10 cellular contexts compared by ENCODE assay signal in the genomic region with DNA sequence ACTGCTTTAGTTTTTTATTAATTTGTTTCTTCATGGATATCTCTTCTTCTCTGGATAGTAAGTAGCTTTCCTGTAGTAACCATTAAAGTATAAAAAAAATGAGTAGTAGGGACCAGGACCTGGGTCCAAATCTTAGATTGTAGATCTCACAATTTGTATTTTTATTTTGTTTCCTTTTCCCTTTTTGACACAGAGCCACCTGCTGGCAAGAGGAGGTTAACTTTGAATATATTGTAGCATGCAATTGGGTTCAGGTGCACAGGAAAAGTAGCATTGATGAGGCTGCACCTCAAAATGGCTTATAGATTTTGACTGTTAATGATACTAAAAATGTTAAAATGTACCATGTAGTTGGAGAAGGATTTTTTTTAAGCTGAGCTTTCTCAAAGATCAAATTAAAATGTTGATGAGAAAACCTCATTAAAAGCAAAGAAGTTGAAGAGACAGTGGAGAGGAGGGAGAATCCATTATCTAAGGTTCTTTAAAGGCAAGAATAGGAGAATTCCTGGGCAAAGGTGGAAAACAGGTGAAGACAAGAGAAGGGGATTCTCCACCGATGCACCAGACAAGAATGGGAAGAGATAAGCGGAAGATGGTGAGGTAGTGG. TPM values are rescaled to one million over a fixed set of nuclear protein-coding genes. Genes with fewer than 3 reads are reported as not detected.
DNase-seq lines count a peak whose midpoint lies in the region; ATAC-seq, FAIRE-seq and TF ChIP-seq lines count a peak whose summit lies in the region.
"Had no signal": no experiment of that assay in that cellular context is flagged by ENCODE, and none has a peak within 500 bp of the region (broad histone marks: within the 10 kb centered on the region; RNA-seq: fewer than 3 reads in every experiment).

No MANE protein-coding gene starts in this region.

- no peak for FAIRE-seq in astrocyte (lab: Jason Lieb, UNC)
- FAIRE-seq: TTC549 had no signal

- H3K9ac ChIP-seq in astrocyte (ENCODE audit: low read length), result no peak overlapping the region

- TF ChIP-seq CTCF in astrocyte (IDR thresholded peaks at IDR 0.05; ENCODE audit: insufficient read depth, low read depth, low read length) (peak; percentile 46), mesothelial cell of epicardium (IDR thresholded peaks at IDR 0.05; ENCODE audit: unreplicated experiment) (peak; percentile 50)

- H3K4me1 Mint-ChIP-seq in astrocyte (ENCODE audit: low read depth, unreplicated experiment), result no peaks in the 10 kb centered on the region
- H3K4me1 Mint-ChIP-seq in mesothelial cell of epicardium, result no peaks in the 10 kb centered on the region

- H3K27ac ChIP-seq in astrocyte (ENCODE audit: low read depth, low read length), result no peak overlapping the region

- H3K79me2 ChIP-seq in astrocyte (ENCODE audit: insufficient read depth, low read length), result no peaks in the 10 kb centered on the region

- peak; percentile 39 for ATAC-seq in HG02798 (IDR thresholded peaks at IDR 0.05; ENCODE audit: poor library complexity, unreplicated experiment)
- ATAC-seq in GM18520 (IDR thresholded peaks at IDR 0.05; ENCODE audit: unreplicated experiment), result no peak

- H3K27ac Mint-ChIP-seq in astrocyte (ENCODE audit: unreplicated experiment) (no peak overlapping the region), mesothelial cell of epicardium (no peak overlapping the region)

- H3K4me3 Mint-ChIP-seq in astrocyte (ENCODE audit: unreplicated experiment) (no peak overlapping the region), mesothelial cell of epicardium (no peak overlapping the region)

- no peaks in the 10 kb centered on the region for H3K9me3 ChIP-seq in astrocyte (ENCODE audit: insufficient read depth, low read depth, low read length)

- H3K9me3 Mint-ChIP-seq in astrocyte (ENCODE audit: unreplicated experiment) (peaks cover 13% of the 10 kb centered on the region), mesothelial cell of epicardium (peaks cover 14% of the 10 kb centered on the region)

- H3K4me3 ChIP-seq in astrocyte (ENCODE audit: insufficient read depth, low read depth, low read length), result no peak overlapping the region

- H2AFZ ChIP-seq in astrocyte (ENCODE audit: low read depth, low read length), result no peak overlapping the region

- H3K36me3 Mint-ChIP-seq in astrocyte (ENCODE audit: low read depth, unreplicated experiment) (no peaks in the 10 kb centered on the region), mesothelial cell of epicardium (no peaks in the 10 kb centered on the region)

- no peaks in the 10 kb centered on the region for H3K36me3 ChIP-seq in astrocyte (ENCODE audit: insufficient read depth, low read length)

- no peaks in the 10 kb centered on the region for H3K4me1 ChIP-seq in astrocyte (ENCODE audit: insufficient read depth, low read length)

- no peak overlapping the region for H3K4me2 ChIP-seq in astrocyte (ENCODE audit: low read length)

- H3K27me3 Mint-ChIP-seq in astrocyte (ENCODE audit: low read depth, unreplicated experiment) (no peaks in the 10 kb centered on the region), mesothelial cell of epicardium (ENCODE audit: low read depth) (peaks cover 7% of the 10 kb centered on the region)

- H3K27me3 ChIP-seq in astrocyte (ENCODE audit: insufficient read depth, low read length), result peaks cover 3% of the 10 kb centered on the region

- H4K20me1 ChIP-seq in astrocyte (ENCODE audit: insufficient read depth, low read length), result no peaks in the 10 kb centered on the region

- DNase-seq in NCI-H1417 (lab: John Stamatoyannopoulos, UW) (peak in 2 of 3 experiments; percentile 1 to 42), NCI-H1417 treated with DMSO at 0.1 percent for 48 hours (lab: John Stamatoyannopoulos, UW) (no peak), astrocyte (ENCODE audit: low read depth) (no peak), mesothelial cell of epicardium (ENCODE audit: low spot score in 2 of 2, unreplicated experiment in 2 of 2) (no peak), foreskin melanocyte (no peak), NCI-H226 (no peak)

RNA-seq across cellular contexts. Expression of a gene that starts 48.3 kb away (rescaled TPM):
- total RNA-seq in astrocyte (not detected in 2 replicates), mesothelial cell of epicardium (not detected in 3 replicates)
- total RNA-seq: Daoy had no signal

Comparison
In these comparisons a context has a peak if more than half of its experiments do, and no peak if none do; other contexts are left out.
1. DNase-seq: peak in NCI-H1417 (2 of 3); none in NCI-H1417 treated with DMSO at 0.1 percent for 48 hours (single experiment), astrocyte (single experiment), mesothelial cell of epicardium (0 of 2), foreskin melanocyte (single experiment) and NCI-H226 (single experiment).